ENCODE assay signal across 26 cellular contexts in the genomic region with DNA sequence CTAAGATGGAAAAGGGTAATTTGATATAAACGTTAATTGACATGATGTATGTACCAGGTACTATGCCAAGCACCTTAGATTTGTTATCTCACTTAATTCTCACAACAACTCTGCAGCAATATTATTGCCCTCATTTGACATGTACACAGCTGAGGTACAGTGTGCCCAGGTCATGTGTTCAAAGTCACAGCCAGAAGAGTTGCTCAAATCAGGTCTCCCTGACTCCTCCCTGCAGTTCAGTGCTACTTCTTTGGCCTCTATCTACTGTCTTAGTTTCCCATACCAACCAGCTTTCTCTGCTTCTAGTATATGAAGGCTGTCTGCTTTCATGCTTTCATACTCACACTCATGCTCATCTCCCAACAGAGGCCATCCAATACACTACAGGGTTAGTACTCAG. TPM values are rescaled to one million over a fixed set of nuclear protein-coding genes. Genes with fewer than 3 reads are reported as not detected.
"Had no signal": no experiment of that assay in that cellular context is flagged by ENCODE, and none has a peak within 500 bp of the region (broad histone marks: within the 10 kb centered on the region; RNA-seq: fewer than 3 reads in every experiment).

No MANE protein-coding gene starts in this region.

- H3K9ac ChIP-seq: SK-N-SH had no signal

- H3K27me3 ChIP-seq: body of pancreas, breast epithelium, SJSA1 had no signal

- ATAC-seq: activated CD8-positive, alpha-beta T cell treated with anti-CD3 and anti-CD28 coated beads, Interleukin-2, amount 10 ng/mL, durations not matched to agents 7 days and 5 days; body of pancreas had no signal

- H2AFZ ChIP-seq: PC-9 had no signal

- H3K4me2 ChIP-seq: PC-9, SK-N-SH had no signal

- H3K9me3 ChIP-seq: adrenal gland, body of pancreas, breast epithelium, SJSA1, SK-N-SH had no signal

- H3K36me3 ChIP-seq: adrenal gland, breast epithelium had no signal

- H3K27ac ChIP-seq: adrenal gland, body of pancreas, PC-9, SJSA1 had no signal

- DNase-seq: activated CD4-positive, alpha-beta T cell treated with anti-CD3 and anti-CD28 coated beads, Interleukin-2, amount 10 ng/mL, durations not matched to agents 24 days and 14 days; activated CD4-positive, alpha-beta T cell treated with anti-CD3 and anti-CD28 coated beads, Interleukin-2, amount 50 U/mL, for 4 hours; activated CD8-positive, alpha-beta T cell treated with anti-CD3 and anti-CD28 coated beads, Interleukin-2, amount 10 ng/mL, durations not matched to agents 7 days and 5 days; activated gamma-delta T cell; activated naive CD4-positive, alpha-beta T cell treated with Interleukin-2 at 50 U/mL for 16 hours; activated T-cell treated with anti-CD3 and anti-CD28 coated beads, Interleukin-2, amount 50 U/mL, for 24 hours; adrenal gland; body of pancreas; Karpas-422; KBM-7; NCI-H1105 treated with DMSO at 0.1 percent for 48 hours; NCI-H1436; NCI-H1694; NCI-H1930; NCI-H2081 treated with DMSO at 0.1 percent for 48 hours; NCI-H226; NCI-H446 treated with DMSO at 0.1 percent for 48 hours; NCI-H526; NCI-H748 treated with DMSO at 0.1 percent for 48 hours; NK-92 treated with Interleukin-12 subunit alpha and Interleukin-12 subunit beta, amount 100 ng/mL, for 24 hours; PC-9; SHP77; SK-N-SH had no signal

- H3K4me1 ChIP-seq: adrenal gland, body of pancreas, breast epithelium had no signal

- H3K4me3 ChIP-seq: adrenal gland, body of pancreas, PC-9, SJSA1 had no signal

RNA-seq across cellular contexts. Expression of a gene that starts 15.1 kb away (rescaled TPM):
- total RNA-seq: activated CD4-positive, alpha-beta T cell treated with anti-CD3 and anti-CD28 coated beads, Interleukin-2, amount 10 ng/mL, durations not matched to agents 24 days and 14 days; activated CD8-positive, alpha-beta T cell treated with anti-CD3 and anti-CD28 coated beads, Interleukin-2, amount 10 ng/mL, durations not matched to agents 7 days and 5 days; activated T-helper 2 cell treated with anti-CD3 and anti-CD28 coated beads, Interferon-gamma antibody, Interleukin-2, Interleukin-4, amounts not matched to agents 10 μg/mL and 5 μg/mL and 100 μg/mL, durations not matched to agents 14 hours and 24 hours and 36 hours; body of pancreas; PC-9 had no signal
